Comparison of ENCODE assay signal across 8 cellular contexts in genomic region chr1:165367375-165367993, GRCh38. TPM values are rescaled to one million over a fixed set of nuclear protein-coding genes. Genes with fewer than 3 reads are reported as not detected.
DNase-seq lines count a peak whose midpoint lies in the region; ATAC-seq and TF ChIP-seq lines count a peak whose summit lies in the region.

No MANE protein-coding gene starts in this region.

- H3K27me3 ChIP-seq in DOHH2 (ENCODE audit: control insufficient read depth, low read length) (peaks cover 60% of the 10 kb centered on the region), GM23338 (ENCODE audit: insufficient read depth) (no peaks in the 10 kb centered on the region)

- TF ChIP-seq CTCF in DOHH2 (IDR thresholded peaks at IDR 0.05; ENCODE audit: low read depth, low read length, poor library complexity, severe bottlenecking) (peak; percentile 93), GM23338 (conservative IDR thresholded peaks at IDR 0.05; ENCODE audit: low read depth in 2 of 2) (peak; percentile 94 to 96), NB4 (IDR thresholded peaks at IDR 0.05; ENCODE audit: low read depth, low read length) (peak; percentile 92)

- DNase-seq in GM23338 (ENCODE audit: low spot score) (peak; percentile 93), NB4 (ENCODE audit: low read depth) (peak; percentile 61), T-helper 17 cell (peak; percentile 61 to 75 (median 63)), astrocyte of the hippocampus (ENCODE audit: low read depth, low spot score) (peak; percentile 80), islet precursor cell (peak; percentile 92)
- DNase-seq in stimulated activated CD4-positive, alpha-beta T cell treated with anti-CD3 and anti-CD28 coated beads, Interleukin-1b, Interleukin-23, amount 100 ng/mL, for 24 hours (ENCODE audit: low read depth in 4 of 4, low spot score in 1 of 4), result peak; percentile 50 to 80 (median 67)

- H3K27ac ChIP-seq in DOHH2 (ENCODE audit: low read depth, low read length) (no peak overlapping the region), GM23338 (ENCODE audit: low read depth) (no peak overlapping the region)

- H3K4me2 ChIP-seq in DOHH2 (ENCODE audit: low read length), result no peak overlapping the region
- H3K4me2 ChIP-seq in GM23338, result no peak overlapping the region

- H3K9me2 ChIP-seq in DOHH2 (replicated peaks; ENCODE audit: control insufficient read depth, low read length), result no peaks in the 10 kb centered on the region
- no peaks in the 10 kb centered on the region for H3K9me2 ChIP-seq in GM23338 (ENCODE audit: insufficient read depth)

- no peaks in the 10 kb centered on the region for H3K36me3 Mint-ChIP-seq in GM23338 (ENCODE audit: low read depth)
- peaks cover 18% of the 10 kb centered on the region for H3K36me3 Mint-ChIP-seq in T-helper 17 cell (ENCODE audit: low read depth)

- H3K36me3 ChIP-seq in DOHH2 (ENCODE audit: control insufficient read depth, low read length), result no peaks in the 10 kb centered on the region
- H3K36me3 ChIP-seq in GM23338 (ENCODE audit: insufficient read depth), result no peaks in the 10 kb centered on the region

- H3K27me3 Mint-ChIP-seq in GM23338 (ENCODE audit: insufficient read depth, low read depth, poor library complexity) (peaks cover 9% of the 10 kb centered on the region), T-helper 17 cell (peaks cover 81% of the 10 kb centered on the region)

- H3F3A ChIP-seq in DOHH2 (ENCODE audit: control insufficient read depth, insufficient read depth) (no peaks in the 10 kb centered on the region), GM23338 (replicated peaks; ENCODE audit: low read depth) (no peaks in the 10 kb centered on the region)

- ATAC-seq in GM23338 (peak; percentile 91), T-helper 17 cell (peak; percentile 84), HG03460 (IDR thresholded peaks at IDR 0.05; ENCODE audit: unreplicated experiment) (no peak)

- H3K79me2 ChIP-seq in DOHH2 (ENCODE audit: control insufficient read depth, low read length) (no peaks in the 10 kb centered on the region), GM23338 (replicated peaks; ENCODE audit: insufficient read depth) (no peaks in the 10 kb centered on the region)

- no peaks in the 10 kb centered on the region for H3K9me3 Mint-ChIP-seq in GM23338

- no peaks in the 10 kb centered on the region for H3K4me1 ChIP-seq in DOHH2 (ENCODE audit: control insufficient read depth, low read length)
- H3K4me1 ChIP-seq in GM23338 (ENCODE audit: insufficient read depth), result peaks cover 7% of the 10 kb centered on the region; the same call in 1 of the 2 replicates

- H3K27ac Mint-ChIP-seq in GM23338 (no peak overlapping the region), T-helper 17 cell (no peak overlapping the region)

- TF ChIP-seq POLR2A in NB4 (IDR thresholded peaks at IDR 0.05; ENCODE audit: extremely low read depth, insufficient read length), result no peak

- H4K20me1 ChIP-seq in DOHH2 (ENCODE audit: control insufficient read depth, insufficient read depth, low read depth, low read length), result no peaks in the 10 kb centered on the region
- no peaks in the 10 kb centered on the region for H4K20me1 ChIP-seq in GM23338 (replicated peaks; ENCODE audit: insufficient read depth)

- no peaks in the 10 kb centered on the region for H3K9me3 ChIP-seq in DOHH2 (ENCODE audit: control insufficient read depth, insufficient read depth, low read length)
- no peaks in the 10 kb centered on the region for H3K9me3 ChIP-seq in T-helper 17 cell (ENCODE audit: control insufficient read depth, low read length, poor library complexity, severe bottlenecking)

- H3K4me3 Mint-ChIP-seq in GM23338 (no peak overlapping the region), T-helper 17 cell (no peak overlapping the region)

- H3K4me1 Mint-ChIP-seq in GM23338, result peaks cover 9% of the 10 kb centered on the region
- peaks cover 11% of the 10 kb centered on the region for H3K4me1 Mint-ChIP-seq in T-helper 17 cell

- no peak overlapping the region for H2AFZ ChIP-seq in GM23338

- H3K4me3 ChIP-seq in DOHH2 (ENCODE audit: low read length) (no peak overlapping the region), GM23338 (no peak overlapping the region), NB4 (ENCODE audit: low read depth, low read length) (no peak overlapping the region)

TF ChIP-seq in GM23338, 12 proteins besides CTCF, POLR2A, EP300 and RAD21:
- TF ChIP-seq POLR2AphosphoS5 (IDR thresholded peaks at IDR 0.05; ENCODE audit: low read depth) (no peak), ZNF462 (CRISPR knock-in tag; IDR thresholded peaks at IDR 0.05) (peak; percentile 55; the same call in 1 of the 2 replicates)

RNA-seq across cellular contexts. Expression of gene LMX1A, which starts 11.0 kb away (rescaled TPM):
- not detected in 2 replicates for total RNA-seq in GM23338 (2014; rRNA removed; shearing (Covaris generic))
- not detected in 2 replicates for polyA plus RNA-seq in GM23338 (2016; fragmentation: Nextera tagmentation; extraction: Ambion mirVana)
- not detected for total RNA-seq in T-helper 17 cell
